In the genomic region with DNA sequence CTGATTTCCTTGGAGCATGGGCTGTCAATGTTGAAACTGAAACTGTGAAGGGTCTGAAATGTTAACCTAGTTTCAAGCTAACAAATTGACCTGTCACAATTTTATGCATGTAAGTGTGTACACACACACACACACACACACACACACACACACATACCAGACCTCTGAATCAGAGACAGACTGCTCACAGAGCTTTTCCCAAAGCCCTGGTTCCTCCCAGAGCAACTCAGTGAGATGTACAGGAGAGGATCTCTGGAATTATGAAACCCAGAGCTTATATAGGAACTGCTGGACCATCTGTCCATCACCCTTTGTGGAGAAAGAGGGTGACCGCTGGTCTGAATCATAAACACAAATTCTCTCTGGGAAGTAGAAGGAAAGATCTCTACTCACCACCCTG, we compare ENCODE assay signal across 30 cellular contexts.
DNase-seq lines count a peak whose midpoint lies in the region; ATAC-seq and TF ChIP-seq lines count a peak whose summit lies in the region.
"Had no signal": no experiment of that assay in that cellular context is flagged by ENCODE, and none has a peak within 500 bp of the region (broad histone marks: within the 10 kb centered on the region; RNA-seq: fewer than 3 reads in every experiment).

No MANE protein-coding gene starts in this region.

- no peaks in the 10 kb centered on the region for H3K36me3 ChIP-seq in PC-3 (ENCODE audit: low read depth, low read length)
- no peaks in the 10 kb centered on the region for H3K36me3 ChIP-seq in fibroblast of lung (ENCODE audit: control insufficient read depth, insufficient read depth, low read length)
- H3K36me3 ChIP-seq: brain microvascular endothelial cell, esophagus squamous epithelium, heart left ventricle, MG63, spleen, thoracic aorta, uterus had no signal

- H3K4me2 ChIP-seq in PC-3 (ENCODE audit: low read length) (peak overlapping the region; percentile 31; the same call in 1 of the 2 replicates), fibroblast of lung (ENCODE audit: extremely low read depth, insufficient read depth, low read length) (no peak overlapping the region)

- H3K27me3 Mint-ChIP-seq in glutamatergic neuron (ENCODE audit: unreplicated experiment): no peaks in the 10 kb centered on the region
- H3K27me3 Mint-ChIP-seq: activated CD8-positive, alpha-beta T cell treated with anti-CD3 and anti-CD28 coated beads for 36 hours; CD4-positive, CD25-positive, alpha-beta regulatory T cell had no signal

- no TSS peak for BruUV-seq in PC-3 (replicated peaks; lab: Mats Ljungman, UMichigan)

- no peak overlapping the region for H3K4me3 ChIP-seq in PC-3 (ENCODE audit: low read length)
- H3K4me3 ChIP-seq in fibroblast of lung (replicated peaks in 1 of 4; ENCODE audit: control extremely low read depth in 1 of 4, insufficient read depth in 1 of 4, low read depth in 3 of 4, low read length in 4 of 4): no peak overlapping the region
- H3K4me3 ChIP-seq: esophagus squamous epithelium, heart left ventricle, MG63, spleen, thoracic aorta, uterus had no signal

- POLR2A ChIA-PET in PC-3 (lab: Charles Lee; ENCODE audit: unreplicated experiment): no interaction called here

- no peaks in the 10 kb centered on the region for H3K9me3 Mint-ChIP-seq in glutamatergic neuron (ENCODE audit: unreplicated experiment)
- H3K9me3 Mint-ChIP-seq: activated CD8-positive, alpha-beta T cell treated with anti-CD3 and anti-CD28 coated beads for 36 hours; CD4-positive, CD25-positive, alpha-beta regulatory T cell; T-cell had no signal

- H3K9ac ChIP-seq in PC-3 (ENCODE audit: low read length) (no peak overlapping the region), fibroblast of lung (ENCODE audit: insufficient read depth, low read length) (no peak overlapping the region)

- peaks cover 27% of the 10 kb centered on the region for H3K4me1 ChIP-seq in PC-3 (ENCODE audit: insufficient read depth, low read length)
- no peaks in the 10 kb centered on the region for H3K4me1 ChIP-seq in fibroblast of lung (ENCODE audit: control insufficient read depth, extremely low read depth, insufficient read depth, low read length)
- H3K4me1 ChIP-seq: esophagus squamous epithelium, heart left ventricle, spleen, uterus had no signal

- CTCF ChIA-PET in PC-3 (lab: Charles Lee): no interaction called here

- no peaks in the 10 kb centered on the region for H3K79me2 ChIP-seq in PC-3 (ENCODE audit: low read length)
- no peaks in the 10 kb centered on the region for H3K79me2 ChIP-seq in fibroblast of lung (ENCODE audit: control insufficient read depth, insufficient read depth, low read length)

- no peaks in the 10 kb centered on the region for H4K20me1 ChIP-seq in PC-3 (ENCODE audit: low read length)
- no peaks in the 10 kb centered on the region for H4K20me1 ChIP-seq in fibroblast of lung (ENCODE audit: control insufficient read depth, extremely low read depth, insufficient read depth, low read length)

- H3K27ac Mint-ChIP-seq in glutamatergic neuron (ENCODE audit: unreplicated experiment): no peak overlapping the region
- H3K27ac Mint-ChIP-seq: activated CD8-positive, alpha-beta T cell treated with anti-CD3 and anti-CD28 coated beads for 36 hours; CD4-positive, CD25-positive, alpha-beta regulatory T cell; mesothelial cell of epicardium; naive thymus-derived CD8-positive, alpha-beta T cell; T-cell had no signal

- H3F3A ChIP-seq in PC-3 (ENCODE audit: low read length, unreplicated experiment): no peaks in the 10 kb centered on the region

- H2AFZ ChIP-seq in PC-3 (ENCODE audit: low read length) (no peak overlapping the region), fibroblast of lung (ENCODE audit: low read length) (no peak overlapping the region)

- H3K27me3 ChIP-seq in PC-3 (ENCODE audit: low read length): no peaks in the 10 kb centered on the region
- H3K27me3 ChIP-seq in fibroblast of lung (ENCODE audit: control insufficient read depth, insufficient read depth, low read length): no peaks in the 10 kb centered on the region
- H3K27me3 ChIP-seq: brain microvascular endothelial cell, esophagus squamous epithelium, heart left ventricle, MG63, spleen, uterus had no signal

- H3K36me3 Mint-ChIP-seq in glutamatergic neuron (ENCODE audit: unreplicated experiment): no peaks in the 10 kb centered on the region
- H3K36me3 Mint-ChIP-seq: CD4-positive, CD25-positive, alpha-beta regulatory T cell; mesothelial cell of epicardium; naive thymus-derived CD8-positive, alpha-beta T cell; T-cell had no signal

- peak overlapping the region; percentile 79 for H3K27ac ChIP-seq in PC-3 (ENCODE audit: low read length)
- no peak overlapping the region for H3K27ac ChIP-seq in fibroblast of lung (ENCODE audit: insufficient read depth, low read length)
- H3K27ac ChIP-seq: brain microvascular endothelial cell, esophagus squamous epithelium, heart left ventricle, spleen, thoracic aorta, uterus had no signal

- ATAC-seq in PC-3: peak; percentile 49
- ATAC-seq: activated CD8-positive, alpha-beta T cell treated with anti-CD3 and anti-CD28 coated beads for 36 hours; heart left ventricle; left ventricle myocardium superior; naive thymus-derived CD8-positive, alpha-beta T cell; Panc1; T-cell had no signal

- DNase-seq in EL (peak; percentile 64), PC-3 (peak; percentile 65), fibroblast of lung (ENCODE audit: low read depth in 2 of 2) (peak; percentile 14 to 49), myocyte (ENCODE audit: low read depth) (peak; percentile 6), glutamatergic neuron (no peak), NCI-H146 (lab: John Stamatoyannopoulos, UW) (no peak), DMS79 (lab: John Stamatoyannopoulos, UW) (no peak)
- DNase-seq in activated naive CD4-positive, alpha-beta T cell treated with Interleukin-2 at 50 U/mL for 16 hours: no peak
- DNase-seq: activated CD4-positive, alpha-beta T cell treated with anti-CD3 and anti-CD28 coated beads for 1 hour; activated CD8-positive, alpha-beta T cell treated with anti-CD3 and anti-CD28 coated beads for 36 hours; activated gamma-delta T cell; brain microvascular endothelial cell; CD4-positive, CD25-positive, alpha-beta regulatory T cell; effector CD8-positive, alpha-beta T cell; esophagus squamous epithelium; heart left ventricle; left ventricle myocardium superior; MG63; naive thymus-derived CD8-positive, alpha-beta T cell; NCI-H1436; NCI-H510A; retina; spleen; stimulated activated CD4-positive, alpha-beta T cell treated with anti-CD3 and anti-CD28 coated beads, Interleukin-2, amount 100 ng/mL, for 48 hours; stimulated activated naive CD4-positive, alpha-beta T cell; T-cell; uterus had no signal

- no peak overlapping the region for H3K4me3 Mint-ChIP-seq in glutamatergic neuron (ENCODE audit: unreplicated experiment)
- H3K4me3 Mint-ChIP-seq: activated CD8-positive, alpha-beta T cell treated with anti-CD3 and anti-CD28 coated beads for 36 hours; CD4-positive, CD25-positive, alpha-beta regulatory T cell; mesothelial cell of epicardium; naive thymus-derived CD8-positive, alpha-beta T cell; T-cell had no signal

- no peaks in the 10 kb centered on the region for H3K9me2 ChIP-seq in PC-3 (replicated peaks; ENCODE audit: low read length)

- H3K4me1 Mint-ChIP-seq in glutamatergic neuron (ENCODE audit: low read depth, unreplicated experiment): no peaks in the 10 kb centered on the region
- H3K4me1 Mint-ChIP-seq: CD4-positive, CD25-positive, alpha-beta regulatory T cell; mesothelial cell of epicardium; naive thymus-derived CD8-positive, alpha-beta T cell; T-cell had no signal

- TF ChIP-seq CTCF in PC-3 (conservative IDR thresholded peaks at IDR 0.05; ENCODE audit: low read depth, low read length) (no peak), fibroblast of lung (conservative IDR thresholded peaks at IDR 0.05 in 1 of 2, IDR thresholded peaks at IDR 0.05 in 1 of 2; ENCODE audit: low read depth in 1 of 2, low read length in 2 of 2) (no peak), glutamatergic neuron (IDR thresholded peaks at IDR 0.05; ENCODE audit: partially characterized antibody, unreplicated experiment) (no peak)

- H3K9me3 ChIP-seq in PC-3 (ENCODE audit: low read length) (no peaks in the 10 kb centered on the region), fibroblast of lung (ENCODE audit: control insufficient read depth, insufficient read depth, low read depth, low read length) (no peaks in the 10 kb centered on the region)
- H3K9me3 ChIP-seq: esophagus squamous epithelium, heart left ventricle, MG63, spleen, thoracic aorta, uterus had no signal

- intact Hi-C loops in PC-3 (cut with micrococcal nuclease): loop anchor here (10.0 kb wide), 1 partner anchor 478 kb away; no protein-coding TSS in a partner anchor

Comparison
In these comparisons a context has a peak if more than half of its experiments do, and no peak if none do; other contexts are left out.
1. DNase-seq: peak in EL (single experiment), PC-3 (single experiment), fibroblast of lung (2 of 2) and myocyte (single experiment); none in glutamatergic neuron (single experiment), activated naive CD4-positive, alpha-beta T cell treated with Interleukin-2 at 50 U/mL for 16 hours (single experiment), NCI-H146 (single experiment) and DMS79 (single experiment).